11 cellular contexts compared by ENCODE assay signal in the genomic region with DNA sequence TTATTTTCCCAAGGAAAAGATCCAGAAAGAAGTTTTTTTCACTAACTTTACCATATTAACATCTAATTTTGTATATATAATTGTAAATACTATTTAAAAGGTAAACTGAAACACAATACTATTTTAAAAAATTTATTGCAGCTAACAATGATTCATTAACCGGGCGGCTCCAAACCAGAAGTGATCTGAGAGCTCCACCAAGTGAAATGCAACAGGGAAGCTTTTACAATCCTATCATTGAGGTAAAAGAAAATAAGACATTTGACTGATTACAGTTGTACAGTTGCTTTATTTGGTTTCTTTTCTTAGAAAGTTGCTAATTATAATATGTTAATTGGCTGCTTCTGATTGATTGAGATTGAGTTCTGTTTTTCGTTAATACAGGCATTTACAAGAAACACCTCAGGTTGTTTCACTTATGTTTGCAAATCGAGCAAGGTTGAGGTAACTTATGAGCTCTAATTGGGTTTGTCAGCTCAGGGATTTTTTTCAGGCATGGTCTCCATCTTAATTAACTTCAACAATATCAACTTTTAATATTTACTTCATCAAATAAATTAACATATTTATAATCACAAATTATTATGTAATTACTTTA.
DNase-seq lines count a peak whose midpoint lies in the region; ATAC-seq and TF ChIP-seq lines count a peak whose summit lies in the region.
"Had no signal": no experiment of that assay in that cellular context is flagged by ENCODE, and none has a peak within 500 bp of the region (broad histone marks: within the 10 kb centered on the region; RNA-seq: fewer than 3 reads in every experiment).

No MANE protein-coding gene starts in this region.

- intact Hi-C loops in OCI-LY7 (cut with micrococcal nuclease; ENCODE audit: unreplicated experiment): no loop called here

- no peaks in the 10 kb centered on the region for H3K9me2 ChIP-seq in OCI-LY7 (ENCODE audit: insufficient read depth, low read length)

- no peaks in the 10 kb centered on the region for H3K36me3 Mint-ChIP-seq in T-cell
- H3K36me3 Mint-ChIP-seq: naive B cell had no signal

- H3K36me3 ChIP-seq in OCI-LY7 (ENCODE audit: insufficient read depth, low read length): no peaks in the 10 kb centered on the region
- H3K36me3 ChIP-seq: BLaER1 treated with 17β-estradiol and CSF1 and Interleukin-3, amounts not matched to agents 10 nM and 100 nM had no signal

- H3K27ac ChIP-seq in OCI-LY7 (ENCODE audit: low read depth, low read length, poor library complexity, severe bottlenecking): no peak overlapping the region
- H3K27ac ChIP-seq: BLaER1 treated with 17β-estradiol and CSF1 and Interleukin-3, amounts not matched to agents 10 nM and 100 nM had no signal

- no peak overlapping the region for H3K27ac Mint-ChIP-seq in T-cell
- H3K27ac Mint-ChIP-seq: naive B cell had no signal

- H4K20me1 ChIP-seq in OCI-LY7 (ENCODE audit: insufficient read depth, low read length): no peaks in the 10 kb centered on the region
- H4K20me1 ChIP-seq: BLaER1 treated with 17β-estradiol and CSF1 and Interleukin-3, amounts not matched to agents 10 nM and 100 nM had no signal

- H3K4me1 ChIP-seq in OCI-LY7 (ENCODE audit: insufficient read depth, low read length, poor library complexity, severe bottlenecking): no peaks in the 10 kb centered on the region
- H3K4me1 ChIP-seq: BLaER1 treated with 17β-estradiol and CSF1 and Interleukin-3, amounts not matched to agents 10 nM and 100 nM had no signal

- H3K4me2 ChIP-seq in OCI-LY7 (ENCODE audit: low read length): no peak overlapping the region
- H3K4me2 ChIP-seq: BLaER1 treated with 17β-estradiol and CSF1 and Interleukin-3, amounts not matched to agents 10 nM and 100 nM had no signal

- peaks cover 4 to 9% of the 10 kb centered on the region in 2 donors for H3K27me3 Mint-ChIP-seq in T-cell

- DNase-seq in NCI-H2196 (lab: John Stamatoyannopoulos, UW; ENCODE audit: unreplicated experiment) (peak; percentile 13), NCI-H2196 treated with DMSO at 0.1 percent for 48 hours (lab: John Stamatoyannopoulos, UW; ENCODE audit: unreplicated experiment) (no peak), OCI-LY7 (ENCODE audit: low spot score) (no peak), epithelial cell of proximal tubule (ENCODE audit: low read depth) (no peak), retinal pigment epithelial cell (ENCODE audit: low read depth) (no peak), T-cell (no peak), COR-L47 (lab: John Stamatoyannopoulos, UW) (no peak)
- no peak for DNase-seq in activated CD4-positive, alpha-beta T cell treated with anti-CD3 and anti-CD28 coated beads for 1 hour
- DNase-seq: effector CD8-positive, alpha-beta T cell; naive B cell had no signal

- no peaks in the 10 kb centered on the region for H3K79me2 ChIP-seq in OCI-LY7 (ENCODE audit: insufficient read depth, low read depth, low read length)

- BruUV-seq in OCI-LY7 (replicated peaks; lab: Mats Ljungman, UMichigan): no TSS peak

- no peaks in the 10 kb centered on the region for H3K9me3 ChIP-seq in OCI-LY7 (ENCODE audit: low read length)
- H3K9me3 ChIP-seq: BLaER1 treated with 17β-estradiol and CSF1 and Interleukin-3, amounts not matched to agents 10 nM and 100 nM had no signal

- CTCF ChIA-PET in OCI-LY7 (lab: Charles Lee; ENCODE audit: unreplicated experiment): no interaction called here
- CTCF ChIA-PET in T-cell (lab: Charles Lee): interaction anchor here in 1 of 2 donors (0.6 kb wide), 1 partner anchor 985 kb away, joined by 12 read pairs; no protein-coding TSS in a partner anchor

- H3K4me3 Mint-ChIP-seq in T-cell: no peak overlapping the region
- H3K4me3 Mint-ChIP-seq: naive B cell had no signal

- H2AFZ ChIP-seq in OCI-LY7 (ENCODE audit: low read length): no peak overlapping the region

- ATAC-seq in T-cell (replicated peaks in 1 of 4): no peak

- no peaks in the 10 kb centered on the region for H3K9me3 Mint-ChIP-seq in T-cell
- H3K9me3 Mint-ChIP-seq: naive B cell had no signal

- no peaks in the 10 kb centered on the region for H3K4me1 Mint-ChIP-seq in T-cell
- H3K4me1 Mint-ChIP-seq: naive B cell had no signal

- H3K4me3 ChIP-seq in OCI-LY7 (ENCODE audit: low read depth, low read length, poor library complexity, severe bottlenecking): no peak overlapping the region
- no peak overlapping the region for H3K4me3 ChIP-seq in epithelial cell of proximal tubule (ENCODE audit: low read depth, low read length)
- H3K4me3 ChIP-seq in retinal pigment epithelial cell (ENCODE audit: low read length): no peak overlapping the region
- H3K4me3 ChIP-seq: BLaER1 treated with 17β-estradiol and CSF1 and Interleukin-3, amounts not matched to agents 10 nM and 100 nM had no signal

- POLR2A ChIA-PET in OCI-LY7 (lab: Charles Lee) (no interaction called here), T-cell (lab: Charles Lee) (interaction anchor here (0.5 to 0.7 kb wide), 2 partner anchors 10 to 569 kb away, joined by 3 to 4 read pairs; no protein-coding TSS in a partner anchor)

- TF ChIP-seq CTCF in OCI-LY7 (conservative IDR thresholded peaks at IDR 0.05; ENCODE audit: low read length) (0 out of 2 replicates have a peak, but pooled peaks have one; percentile 15), epithelial cell of proximal tubule (conservative IDR thresholded peaks at IDR 0.05; ENCODE audit: low read depth, low read length) (peak; percentile 86), retinal pigment epithelial cell (conservative IDR thresholded peaks at IDR 0.05; ENCODE audit: low read depth, low read length) (peak; percentile 57)

Comparison
In these comparisons a context has a peak if more than half of its experiments do, and no peak if none do; other contexts are left out.
1. CTCF ChIP-seq: peak in every context shown above with its lines; median percentile 86 in epithelial cell of proximal tubule; 57 in retinal pigment epithelial cell; 15 in OCI-LY7.